Comparison of ENCODE assay signal across 9 cellular contexts in the genomic region with DNA sequence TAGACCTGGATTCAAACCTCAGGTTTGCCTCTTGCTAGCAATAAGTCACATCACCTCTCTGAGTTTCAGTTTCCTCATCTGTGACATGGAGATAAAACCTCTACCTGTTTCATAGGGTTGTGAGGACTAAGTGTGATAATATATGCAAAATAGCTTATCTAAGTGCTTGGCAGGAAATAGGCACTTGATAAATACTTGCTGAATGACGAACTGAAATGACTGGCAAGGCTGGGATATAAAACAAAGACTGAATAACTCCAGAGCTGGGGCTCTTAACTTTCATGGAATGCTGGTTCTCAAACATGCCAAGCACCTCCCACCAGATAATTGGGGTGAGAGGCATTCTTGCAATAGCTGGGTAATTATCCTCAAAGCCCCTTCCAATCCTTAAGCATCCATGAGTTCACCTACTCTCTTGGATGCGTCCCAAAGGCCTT.
A peak's percentile ranks its signal among the peaks of the same experiment; 100 is the strongest.
DNase-seq lines count a peak whose midpoint lies in the region; FAIRE-seq and TF ChIP-seq lines count a peak whose summit lies in the region.
"Had no signal": no experiment of that assay in that cellular context is flagged by ENCODE, and none has a peak within 500 bp of the region (broad histone marks: within the 10 kb centered on the region; RNA-seq: fewer than 3 reads in every experiment).

No MANE protein-coding gene starts in this region.

- peak overlapping the region; percentile 73 for H3K27ac Mint-ChIP-seq in mesothelial cell of epicardium
- H3K27ac Mint-ChIP-seq: nephron had no signal

- H3K4me1 Mint-ChIP-seq in mesothelial cell of epicardium = peaks cover 21% of the 10 kb centered on the region
- H3K4me1 Mint-ChIP-seq: nephron had no signal

- DNase-seq in AG20443 (ENCODE audit: low spot score) = peak; percentile 70
- peak; percentile 95 for DNase-seq in bronchial epithelial cell (ENCODE audit: low read depth)
- DNase-seq in mesothelial cell of epicardium (ENCODE audit: low spot score in 2 of 2, unreplicated experiment in 2 of 2) = no peak
- DNase-seq in SIG-M5 treated with dmso at 0.1 percent for 504 hours (lab: John Stamatoyannopoulos, UW; ENCODE audit: unreplicated experiment) = no peak
- DNase-seq in superior temporal gyrus (ENCODE audit: extremely low spot score) = no peak
- DNase-seq in NCI-H82 (lab: John Stamatoyannopoulos, UW) = no peak
- DNase-seq in colonic mucosa = no peak

- intact Hi-C loops in colonic mucosa (cut with DNase I) = no loop called here

- H3K27me3 ChIP-seq in HUES48 (ENCODE audit: control insufficient read depth, insufficient read depth, low read length) (no peaks in the 10 kb centered on the region), bronchial epithelial cell (ENCODE audit: control insufficient read depth, insufficient read depth, low read length) (no peaks in the 10 kb centered on the region), colonic mucosa (no peaks in the 10 kb centered on the region)

- FAIRE-seq in bronchial epithelial cell (lab: Jason Lieb, UNC) = no peak

- H3K9me3 ChIP-seq in HUES48 (ENCODE audit: control insufficient read depth, insufficient read depth, low read length) = no peaks in the 10 kb centered on the region
- no peaks in the 10 kb centered on the region for H3K9me3 ChIP-seq in colonic mucosa

- H3K27me3 Mint-ChIP-seq in mesothelial cell of epicardium (ENCODE audit: low read depth) = peaks cover 4% of the 10 kb centered on the region

- H3K4me3 ChIP-seq in HUES48 (ENCODE audit: low read depth, low read length) (no peak overlapping the region), bronchial epithelial cell (ENCODE audit: low read depth, low read length) (no peak overlapping the region), colonic mucosa (no peak overlapping the region)

- TF ChIP-seq CTCF in bronchial epithelial cell (IDR thresholded peaks at IDR 0.05; ENCODE audit: insufficient read depth, low read length, severe bottlenecking) = no peak
- no peak for TF ChIP-seq CTCF in mesothelial cell of epicardium (IDR thresholded peaks at IDR 0.05; ENCODE audit: unreplicated experiment)
- no peak for TF ChIP-seq CTCF in colonic mucosa (IDR thresholded peaks at IDR 0.05)

- H3K9ac ChIP-seq in HUES48 (ENCODE audit: low read depth, low read length) (no peak overlapping the region), colonic mucosa (ENCODE audit: low read depth in 2 of 2, low read length in 2 of 2) (no peak overlapping the region)

- H3K36me3 ChIP-seq in HUES48 (ENCODE audit: control insufficient read depth, insufficient read depth, low read length) = no peaks in the 10 kb centered on the region
- H3K36me3 ChIP-seq in bronchial epithelial cell (ENCODE audit: control insufficient read depth, insufficient read depth, low read length) = no peaks in the 10 kb centered on the region
- no peaks in the 10 kb centered on the region for H3K36me3 ChIP-seq in colonic mucosa

- no peaks in the 10 kb centered on the region for H3K36me3 Mint-ChIP-seq in mesothelial cell of epicardium

- H3K4me1 ChIP-seq in HUES48 (ENCODE audit: control insufficient read depth, insufficient read depth, low read length) (peaks cover 26% of the 10 kb centered on the region), colonic mucosa (no peaks in the 10 kb centered on the region)

- no peak overlapping the region for H3K4me3 Mint-ChIP-seq in mesothelial cell of epicardium
- H3K4me3 Mint-ChIP-seq: nephron had no signal

- H3K27ac ChIP-seq in HUES48 (ENCODE audit: low read depth, low read length) = peak overlapping the region; percentile 97
- H3K27ac ChIP-seq in colonic mucosa = no peak overlapping the region

- H3K9me3 Mint-ChIP-seq in mesothelial cell of epicardium = no peaks in the 10 kb centered on the region

Comparison
In these comparisons a context has a peak if more than half of its experiments do, and no peak if none do; other contexts are left out.
1. DNase-seq: peak in AG20443 (single experiment) and bronchial epithelial cell (single experiment); none in mesothelial cell of epicardium (0 of 2), SIG-M5 treated with dmso at 0.1 percent for 504 hours (single experiment), superior temporal gyrus (single experiment), NCI-H82 (single experiment) and colonic mucosa (single experiment).